ENCODE assay signal across 24 cellular contexts in the genomic region with DNA sequence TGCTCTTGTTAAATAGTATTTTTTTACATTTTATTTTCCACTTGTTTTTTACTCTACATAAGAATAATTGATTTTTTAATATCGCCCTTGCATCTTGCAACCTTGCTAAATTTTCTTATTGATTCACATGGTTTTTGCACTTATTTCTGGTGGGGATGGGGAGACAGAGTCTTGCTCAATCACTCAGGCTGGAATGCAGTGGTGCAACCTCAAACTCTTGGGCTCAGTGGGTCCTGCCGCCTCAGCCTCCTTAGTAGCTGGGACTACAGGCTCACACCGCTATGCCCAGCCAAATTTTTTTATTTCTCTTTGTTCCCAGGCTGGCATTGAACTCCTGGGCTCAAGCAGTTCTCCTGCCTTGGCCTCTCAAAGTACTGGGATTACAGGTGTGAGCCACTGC. TPM values are rescaled to one million over a fixed set of nuclear protein-coding genes. Genes with fewer than 3 reads are reported as not detected.
"Had no signal": no experiment of that assay in that cellular context is flagged by ENCODE, and none has a peak within 500 bp of the region (broad histone marks: within the 10 kb centered on the region; RNA-seq: fewer than 3 reads in every experiment).

No MANE protein-coding gene starts in this region.

- DNase-seq: activated CD4-positive, alpha-beta memory T cell treated with anti-CD3 and anti-CD28 coated beads for 36 hours; activated CD4-positive, alpha-beta T cell treated with anti-CD3 and anti-CD28 coated beads, Interleukin-2, amount 10 ng/mL, durations not matched to agents 7 days and 5 days; activated CD4-positive, CD25-positive, alpha-beta regulatory T cell; activated CD8-positive, alpha-beta memory T cell treated with anti-CD3 and anti-CD28 coated beads for 24 hours; activated effector memory CD4-positive, alpha-beta T cell treated with anti-CD3 and anti-CD28 coated beads, Interleukin-2, amount 50 U/mL, for 16 hours; activated naive CD4-positive, alpha-beta T cell treated with Interleukin-2 at 50 U/mL for 16 hours; activated naive CD8-positive, alpha-beta T cell treated with anti-CD3 and anti-CD28 coated beads, Interleukin-2, amount 50 U/mL, for 24 hours; activated T-cell treated with anti-CD3 and anti-CD28 coated beads, Interleukin-2, amount 50 U/mL, for 4 hours; amygdala; MG63; MV-4-11; NCI-H1105; NCI-H1436; NCI-H1694 treated with DMSO at 0.1 percent for 48 hours; NCI-H2029 treated with DMSO at 0.1 percent for 48 hours; NCI-H510A treated with DMSO at 0.1 percent for 48 hours; NCI-H69; PC-3; SHP77; T-cell; T-helper 2 cell; T1000 had no signal

- ATAC-seq: activated naive CD4-positive, alpha-beta T cell treated with anti-CD3 and anti-CD28 coated beads, Interleukin-2, amount 50 U/mL, for 72 hours; activated naive CD8-positive, alpha-beta T cell treated with anti-CD3 and anti-CD28 coated beads, Interleukin-2, amount 50 U/mL, for 24 hours; activated T-cell treated with anti-CD3 and anti-CD28 coated beads, Interleukin-2, amount 50 U/mL, for 4 hours; PC-3; T-cell had no signal

- H3K36me3 ChIP-seq: MG63 had no signal

- H3K4me3 ChIP-seq: MG63 had no signal

- H3K9me3 ChIP-seq: MG63 had no signal

- H3K27ac ChIP-seq: VCaP had no signal

- H3K27me3 ChIP-seq: MG63 had no signal

RNA-seq across cellular contexts. Expression of a gene that starts 30.3 kb away (rescaled TPM):
- total RNA-seq: activated CD4-positive, alpha-beta memory T cell treated with anti-CD3 and anti-CD28 coated beads for 36 hours; activated CD4-positive, alpha-beta T cell treated with anti-CD3 and anti-CD28 coated beads, Interleukin-2, amount 10 ng/mL, durations not matched to agents 7 days and 5 days; activated naive CD4-positive, alpha-beta T cell treated with anti-CD3 and anti-CD28 coated beads, Interleukin-2, amount 50 U/mL, for 72 hours had no signal
